In genomic region chr7:21704362-21704761, GRCh38 we compare ENCODE assay signal across 19 cellular contexts.
DNase-seq lines count a peak whose midpoint lies in the region; ATAC-seq and TF ChIP-seq lines count a peak whose summit lies in the region.
"Had no signal": no experiment of that assay in that cellular context is flagged by ENCODE, and none has a peak within 500 bp of the region (broad histone marks: within the 10 kb centered on the region; RNA-seq: fewer than 3 reads in every experiment).

No MANE protein-coding gene starts in this region.

- H3K4me1 ChIP-seq in GM23338 (ENCODE audit: insufficient read depth) (no peaks in the 10 kb centered on the region), endodermal cell (ENCODE audit: control insufficient read depth, insufficient read depth, low read length) (peaks cover 3% of the 10 kb centered on the region), parathyroid adenoma (peaks cover 75% of the 10 kb centered on the region)
- H3K4me1 ChIP-seq: Caco-2 had no signal

- H3K4me3 Mint-ChIP-seq in GM23338 (no peak overlapping the region), endodermal cell (no peak overlapping the region)
- H3K4me3 Mint-ChIP-seq: B cell; CD4-positive, CD25-positive, alpha-beta regulatory T cell; HFFc6 had no signal

- H3K4me1 Mint-ChIP-seq in GM23338, result peaks cover 5% of the 10 kb centered on the region; the same call in 2 of the 3 replicates
- H3K4me1 Mint-ChIP-seq in endodermal cell, result peaks cover 5% of the 10 kb centered on the region
- H3K4me1 Mint-ChIP-seq: B cell had no signal

- no peaks in the 10 kb centered on the region for H3K9me3 ChIP-seq in endodermal cell (ENCODE audit: control insufficient read depth, low read length)
- no peaks in the 10 kb centered on the region for H3K9me3 ChIP-seq in parathyroid adenoma (ENCODE audit: control insufficient read depth, low read length)

- H3K27me3 Mint-ChIP-seq in GM23338 (ENCODE audit: insufficient read depth, low read depth, poor library complexity), result no peaks in the 10 kb centered on the region
- H3K27me3 Mint-ChIP-seq in endodermal cell (ENCODE audit: insufficient read depth), result peaks cover 15% of the 10 kb centered on the region

- 85 to 87% methylated on average over 4 of the region's 4 CpGs for WGBS in endodermal cell (ENCODE audit: insufficient coverage in 1 of 2, insufficient read length in 1 of 2), 2 experiments

- H3K36me3 Mint-ChIP-seq in GM23338 (ENCODE audit: low read depth), result no peaks in the 10 kb centered on the region
- H3K36me3 Mint-ChIP-seq in endodermal cell (ENCODE audit: low read depth), result no peaks in the 10 kb centered on the region
- H3K36me3 Mint-ChIP-seq: CD4-positive, CD25-positive, alpha-beta regulatory T cell had no signal

- H2AFZ ChIP-seq in GM23338 (no peak overlapping the region), parathyroid adenoma (no peak overlapping the region)

- peak in 1 of 2 experiments; percentile 30; a peak in 2 of 4 replicates for TF ChIP-seq CTCF in GM23338 (conservative IDR thresholded peaks at IDR 0.05; ENCODE audit: low read depth in 2 of 2)
- TF ChIP-seq CTCF in endodermal cell (conservative IDR thresholded peaks at IDR 0.05), result peak; percentile 17
- peak; percentile 20 for TF ChIP-seq CTCF in parathyroid adenoma (IDR thresholded peaks at IDR 0.05)

- H4K20me1 ChIP-seq in GM23338 (replicated peaks; ENCODE audit: insufficient read depth), result no peaks in the 10 kb centered on the region

- no peak overlapping the region for H3K27ac Mint-ChIP-seq in GM23338
- no peak overlapping the region for H3K27ac Mint-ChIP-seq in endodermal cell
- H3K27ac Mint-ChIP-seq: B cell; CD4-positive, CD25-positive, alpha-beta regulatory T cell; HFFc6 had no signal

- H3F3A ChIP-seq in GM23338 (replicated peaks; ENCODE audit: low read depth), result no peaks in the 10 kb centered on the region

- H3K36me3 ChIP-seq in GM23338 (ENCODE audit: insufficient read depth) (no peaks in the 10 kb centered on the region), endodermal cell (ENCODE audit: control insufficient read depth, insufficient read depth, low read length) (no peaks in the 10 kb centered on the region), parathyroid adenoma (ENCODE audit: control insufficient read depth, insufficient read depth, low read length) (peaks cover 12% of the 10 kb centered on the region)

- H3K27me3 ChIP-seq in GM23338 (ENCODE audit: insufficient read depth) (no peaks in the 10 kb centered on the region), endodermal cell (ENCODE audit: control insufficient read depth, insufficient read depth, low read length, poor library complexity, severe bottlenecking) (peaks cover 50% of the 10 kb centered on the region), parathyroid adenoma (ENCODE audit: control insufficient read depth, insufficient read depth, low read length) (no peaks in the 10 kb centered on the region)

- no peak overlapping the region for H3K4me2 ChIP-seq in GM23338
- no peak overlapping the region for H3K4me2 ChIP-seq in parathyroid adenoma (ENCODE audit: low read length)
- H3K4me2 ChIP-seq: KMS-11 had no signal

- H3K9me2 ChIP-seq in GM23338 (ENCODE audit: insufficient read depth), result no peaks in the 10 kb centered on the region

- H3K9ac ChIP-seq in endodermal cell (ENCODE audit: extremely low read depth, low read length, poor library complexity, severe bottlenecking), result no peak overlapping the region
- no peak overlapping the region for H3K9ac ChIP-seq in parathyroid adenoma
- H3K9ac ChIP-seq: KMS-11 had no signal

- DNase-seq in GM23338 (ENCODE audit: low spot score) (peak; percentile 16), NCI-H82 (lab: John Stamatoyannopoulos, UW) (peak; percentile 84), endodermal cell (no peak)
- DNase-seq in activated CD4-positive, CD25-positive, alpha-beta regulatory T cell (lab: John Stamatoyannopoulos, UW), result no peak
- DNase-seq: CD4-positive, CD25-positive, alpha-beta regulatory T cell; DMS79; HFFc6; NCI-H1436 treated with DMSO at 0.1 percent for 48 hours; NCI-H2081; NCI-H446; NCI-H774 had no signal

- H3K9me3 Mint-ChIP-seq in GM23338 (no peaks in the 10 kb centered on the region), endodermal cell (no peaks in the 10 kb centered on the region)

- H3K79me2 ChIP-seq in GM23338 (replicated peaks; ENCODE audit: insufficient read depth), result no peaks in the 10 kb centered on the region
- peaks cover 8% of the 10 kb centered on the region for H3K79me2 ChIP-seq in parathyroid adenoma

- H3K27ac ChIP-seq in GM23338 (ENCODE audit: low read depth) (no peak overlapping the region), endodermal cell (ENCODE audit: low read depth, low read length) (no peak overlapping the region), parathyroid adenoma (peak overlapping the region; percentile 84)
- H3K27ac ChIP-seq: KMS-11, SK-N-MC had no signal

- H3K4me3 ChIP-seq in GM23338 (no peak overlapping the region), endodermal cell (ENCODE audit: low read length) (no peak overlapping the region), parathyroid adenoma (ENCODE audit: low read depth, low read length) (no peak overlapping the region)
- H3K4me3 ChIP-seq: GM12878, SK-N-MC had no signal

- ATAC-seq in GM23338 (peak; percentile 42; the same call in 2 of the 3 replicates), GM21723 (IDR thresholded peaks at IDR 0.05; ENCODE audit: unreplicated experiment) (no peak), HG03175 (IDR thresholded peaks at IDR 0.05; ENCODE audit: unreplicated experiment) (no peak)
- ATAC-seq: GM12878 had no signal

TF ChIP-seq in GM23338, 12 proteins besides CTCF, POLR2A, EP300 and RAD21 (continues in another document):
- TF ChIP-seq NANOG (IDR thresholded peaks at IDR 0.05; ENCODE audit: borderline replicate concordance) (no peak), ZNF114 (CRISPR knock-in tag; IDR thresholded peaks at IDR 0.05) (no peak)
- TF ChIP-seq, protein P1, sequence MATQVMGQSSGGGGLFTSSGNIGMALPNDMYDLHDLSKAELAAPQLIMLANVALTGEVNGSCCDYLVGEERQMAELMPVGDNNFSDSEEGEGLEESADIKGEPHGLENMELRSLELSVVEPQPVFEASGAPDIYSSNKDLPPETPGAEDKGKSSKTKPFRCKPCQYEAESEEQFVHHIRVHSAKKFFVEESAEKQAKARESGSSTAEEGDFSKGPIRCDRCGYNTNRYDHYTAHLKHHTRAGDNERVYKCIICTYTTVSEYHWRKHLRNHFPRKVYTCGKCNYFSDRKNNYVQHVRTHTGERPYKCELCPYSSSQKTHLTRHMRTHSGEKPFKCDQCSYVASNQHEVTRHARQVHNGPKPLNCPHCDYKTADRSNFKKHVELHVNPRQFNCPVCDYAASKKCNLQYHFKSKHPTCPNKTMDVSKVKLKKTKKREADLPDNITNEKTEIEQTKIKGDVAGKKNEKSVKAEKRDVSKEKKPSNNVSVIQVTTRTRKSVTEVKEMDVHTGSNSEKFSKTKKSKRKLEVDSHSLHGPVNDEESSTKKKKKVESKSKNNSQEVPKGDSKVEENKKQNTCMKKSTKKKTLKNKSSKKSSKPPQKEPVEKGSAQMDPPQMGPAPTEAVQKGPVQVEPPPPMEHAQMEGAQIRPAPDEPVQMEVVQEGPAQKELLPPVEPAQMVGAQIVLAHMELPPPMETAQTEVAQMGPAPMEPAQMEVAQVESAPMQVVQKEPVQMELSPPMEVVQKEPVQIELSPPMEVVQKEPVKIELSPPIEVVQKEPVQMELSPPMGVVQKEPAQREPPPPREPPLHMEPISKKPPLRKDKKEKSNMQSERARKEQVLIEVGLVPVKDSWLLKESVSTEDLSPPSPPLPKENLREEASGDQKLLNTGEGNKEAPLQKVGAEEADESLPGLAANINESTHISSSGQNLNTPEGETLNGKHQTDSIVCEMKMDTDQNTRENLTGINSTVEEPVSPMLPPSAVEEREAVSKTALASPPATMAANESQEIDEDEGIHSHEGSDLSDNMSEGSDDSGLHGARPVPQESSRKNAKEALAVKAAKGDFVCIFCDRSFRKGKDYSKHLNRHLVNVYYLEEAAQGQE (IDR thresholded peaks at IDR 0.05; ENCODE audit: unreplicated experiment), result no peak

Comparison
In these comparisons a context has a peak if more than half of its experiments do, and no peak if none do; other contexts are left out.
1. DNase-seq: peak in GM23338 (single experiment) and NCI-H82 (single experiment); none in endodermal cell (single experiment) and activated CD4-positive, CD25-positive, alpha-beta regulatory T cell (0 of 4).